22 cellular contexts compared by ENCODE assay signal in the genomic region with DNA sequence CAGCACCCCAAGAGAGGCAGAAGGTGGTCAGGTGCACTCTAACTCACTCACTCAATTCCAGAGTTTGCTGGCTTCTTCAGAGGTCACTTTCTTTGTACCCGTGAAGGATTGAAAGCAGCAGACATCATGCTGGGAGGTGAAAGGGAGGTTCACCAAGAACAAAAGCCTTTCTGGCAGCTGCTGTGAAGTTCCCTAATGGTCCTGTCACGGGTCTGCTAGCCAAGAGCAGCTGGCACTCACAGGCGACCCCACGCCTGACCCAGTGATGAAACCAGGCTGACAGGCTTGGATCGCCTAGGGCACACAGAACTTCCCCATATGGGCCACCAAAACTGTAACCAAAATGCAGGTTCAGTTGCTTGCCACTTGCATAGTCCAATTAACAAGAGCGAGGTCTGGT.
"Had no signal": no experiment of that assay in that cellular context is flagged by ENCODE, and none has a peak within 500 bp of the region (broad histone marks: within the 10 kb centered on the region; RNA-seq: fewer than 3 reads in every experiment).

No MANE protein-coding gene starts in this region.

- DNase-seq: colonic mucosa; effector memory CD8-positive, alpha-beta T cell; head of caudate nucleus; left cardiac atrium; left lung; mesendoderm; midbrain; naive thymus-derived CD4-positive, alpha-beta T cell; nucleus accumbens; stimulated activated CD4-positive, alpha-beta T cell treated with anti-CD3 and anti-CD28 coated beads, Interleukin-2, amount 100 ng/mL, for 24 hours; stimulated activated CD4-positive, alpha-beta T cell treated with anti-CD3 and anti-CD28 coated beads, Interleukin-4, amount 100 ng/mL, for 24 hours; stimulated activated naive CD4-positive, alpha-beta T cell treated with Interleukin-2 at 50 U/mL for 16 hours; substantia nigra; testis; tibial artery had no signal

- H3K4me1 ChIP-seq: colonic mucosa, left lung, prostate gland, right atrium auricular region, testis, tibial artery had no signal

- H3K4me3 ChIP-seq: colonic mucosa, left lung, prostate gland, right atrium auricular region, smooth muscle cell, testis, tibial artery had no signal

- H3K36me3 ChIP-seq: colonic mucosa, left lung, prostate gland, right atrium auricular region, tibial artery had no signal

- H3K27me3 ChIP-seq: colonic mucosa, right atrium auricular region, testis, tibial artery had no signal

- H3K9me3 ChIP-seq: colonic mucosa, left lung, prostate gland, testis, tibial artery had no signal

- FAIRE-seq: frontal cortex, islet of Langerhans had no signal

- H3K27ac ChIP-seq: colonic mucosa, left lung, prostate gland, right atrium auricular region, testis, tibial artery had no signal

- ATAC-seq: effector memory CD8-positive, alpha-beta T cell; left cardiac atrium; left lung; naive thymus-derived CD4-positive, alpha-beta T cell; sciatic nerve; stimulated activated effector memory CD8-positive, alpha-beta T cell treated with anti-CD3 and anti-CD28 coated beads, Interleukin-12 subunit alpha, Interleukin-12 subunit beta, amount 100 ng/mL, for 72 hours had no signal

- H3K4me2 ChIP-seq: smooth muscle cell had no signal
